14 cellular contexts compared by ENCODE assay signal in the genomic region with DNA sequence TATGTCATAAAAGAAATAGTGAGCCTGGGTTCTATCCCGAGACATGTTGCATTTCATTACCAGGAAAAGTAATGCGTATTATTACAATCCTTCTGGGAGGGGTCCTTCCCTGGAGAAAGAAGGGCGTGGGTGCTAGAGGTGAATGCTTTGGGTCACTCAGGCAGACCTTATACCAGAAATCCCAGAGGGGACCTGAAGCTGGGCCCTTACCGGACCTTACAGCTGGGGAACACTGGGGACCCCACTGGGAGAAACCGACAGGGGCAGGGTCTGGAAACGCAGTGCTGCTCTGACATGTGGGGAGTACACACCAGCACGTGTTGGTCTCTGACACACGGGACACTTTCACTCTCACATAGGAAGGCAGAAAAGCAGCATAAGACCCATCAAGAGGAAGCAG.
A peak's percentile ranks its signal among the peaks of the same experiment; 100 is the strongest.
DNase-seq lines count a peak whose midpoint lies in the region; ATAC-seq and TF ChIP-seq lines count a peak whose summit lies in the region.
"Had no signal": no experiment of that assay in that cellular context is flagged by ENCODE, and none has a peak within 500 bp of the region (broad histone marks: within the 10 kb centered on the region; RNA-seq: fewer than 3 reads in every experiment).

No MANE protein-coding gene starts in this region.

- POLR2A ChIA-PET in Caco-2 (lab: Charles Lee): no interaction called here

- H3K9me3 ChIP-seq in Caco-2 (no peaks in the 10 kb centered on the region), lower lobe of right lung (no peaks in the 10 kb centered on the region), spleen (no peaks in the 10 kb centered on the region)
- H3K9me3 ChIP-seq: HAP-1 had no signal

- H3K27ac ChIP-seq in lower lobe of right lung (peak overlapping the region; percentile 39), spleen (peak overlapping the region in 6 of 8 donors; percentile 45 to 87 (median 64))

- H3K4me3 ChIP-seq in Caco-2 (ENCODE audit: low read depth, low read length) (no peak overlapping the region), lower lobe of right lung (no peak overlapping the region), spleen (no peak overlapping the region)
- H3K4me3 ChIP-seq: HAP-1 had no signal

- H3K27ac Mint-ChIP-seq in Caco-2 (ENCODE audit: unreplicated experiment) (peak overlapping the region; percentile 24), brain (peak overlapping the region in 3 of 5 experiments; percentile 67 to 93 (median 79))
- H3K27ac Mint-ChIP-seq in activated naive CD8-positive, alpha-beta T cell treated with anti-CD3 and anti-CD28 coated beads for 36 hours: no peak overlapping the region

- H3K27me3 Mint-ChIP-seq in Caco-2 (ENCODE audit: insufficient read depth, unreplicated experiment) (no peaks in the 10 kb centered on the region), brain (peaks cover 6% of the 10 kb centered on the region)
- no peaks in the 10 kb centered on the region for H3K27me3 Mint-ChIP-seq in activated naive CD8-positive, alpha-beta T cell treated with anti-CD3 and anti-CD28 coated beads for 36 hours

- 77 to 83% (median 79%) methylated on average over 8 of the region's 8 CpGs for WGBS in spleen, 5 donors

- H3K4me1 ChIP-seq in Caco-2 (no peaks in the 10 kb centered on the region; the same call in 1 of the 2 replicates), lower lobe of right lung (peaks cover 23% of the 10 kb centered on the region), spleen (peaks cover 11 to 69% (median 53%) of the 10 kb centered on the region in 6 donors)
- H3K4me1 ChIP-seq: HAP-1 had no signal

- H3K4me1 Mint-ChIP-seq in Caco-2 (ENCODE audit: low read depth, unreplicated experiment) (peaks cover 12% of the 10 kb centered on the region), brain (peaks cover 68% of the 10 kb centered on the region)
- H3K4me1 Mint-ChIP-seq in activated naive CD8-positive, alpha-beta T cell treated with anti-CD3 and anti-CD28 coated beads for 36 hours: peaks cover 55% of the 10 kb centered on the region

- BruUV-seq in Caco-2 (replicated peaks; lab: Mats Ljungman, UMichigan): no TSS peak

- no peak for ATAC-seq in lower lobe of right lung

- H3K27me3 ChIP-seq in Caco-2 (replicated peaks; ENCODE audit: control insufficient read depth, insufficient read depth, low read length) (no peaks in the 10 kb centered on the region), lower lobe of right lung (ENCODE audit: low read depth) (no peaks in the 10 kb centered on the region), spleen (replicated peaks in 1 of 7) (no peaks in the 10 kb centered on the region)

- H3K36me3 ChIP-seq in Caco-2 (ENCODE audit: control insufficient read depth, insufficient read depth, low read length) (no peaks in the 10 kb centered on the region), lower lobe of right lung (no peaks in the 10 kb centered on the region), spleen (no peaks in the 10 kb centered on the region)
- H3K36me3 ChIP-seq: HAP-1 had no signal

- H3K4me3 Mint-ChIP-seq in Caco-2 (ENCODE audit: unreplicated experiment) (no peak overlapping the region), brain (peak overlapping the region in 1 of 5 experiments; percentile 15)
- no peak overlapping the region for H3K4me3 Mint-ChIP-seq in activated naive CD8-positive, alpha-beta T cell treated with anti-CD3 and anti-CD28 coated beads for 36 hours
- H3K4me3 Mint-ChIP-seq: activated naive CD4-positive, alpha-beta T cell treated with anti-CD3 and anti-CD28 coated beads for 36 hours had no signal

- no peak for DNase-seq in Caco-2
- no peak for DNase-seq in lower lobe of right lung
- DNase-seq in spleen: no peak
- no peak for DNase-seq in effector CD8-positive, alpha-beta T cell (lab: John Stamatoyannopoulos, UW)
- no peak for DNase-seq in activated naive CD8-positive, alpha-beta T cell treated with anti-CD3 and anti-CD28 coated beads for 36 hours
- no peak for DNase-seq in HuH-7.5 (ENCODE audit: low spot score)
- DNase-seq: activated CD4-positive, alpha-beta T cell treated with anti-CD3 and anti-CD28 coated beads for 1 hour; activated CD8-positive, alpha-beta memory T cell treated with anti-CD3 and anti-CD28 coated beads, Interleukin-2, amount 50 U/mL, for 48 hours; activated naive CD4-positive, alpha-beta T cell treated with anti-CD3 and anti-CD28 coated beads for 36 hours; DMS153; Kasumi-1; NCI-H1417 had no signal

- intact Hi-C loops in Caco-2 (cut with micrococcal nuclease; ENCODE audit: unreplicated experiment) (no loop called here), lower lobe of right lung (cut with DNase I) (no loop called here), spleen (cut with DNase I; ENCODE audit: low total_unique reads) (no loop called here)

- no peak for TF ChIP-seq CTCF in Caco-2 (IDR thresholded peaks at IDR 0.05; ENCODE audit: insufficient read depth in 1 of 2, low read depth in 1 of 2, low read length in 1 of 2, severe bottlenecking in 1 of 2, unreplicated experiment in 1 of 2)
- no peak for TF ChIP-seq CTCF in brain (conservative IDR thresholded peaks at IDR 0.05)
- TF ChIP-seq CTCF in lower lobe of right lung (IDR thresholded peaks at IDR 0.05): no peak
- no peak for TF ChIP-seq CTCF in spleen (IDR thresholded peaks at IDR 0.05 in 8 of 11, conservative IDR thresholded peaks at IDR 0.05 in 3 of 11)

- H3K9me3 Mint-ChIP-seq in Caco-2 (ENCODE audit: unreplicated experiment): no peaks in the 10 kb centered on the region
- no peaks in the 10 kb centered on the region for H3K9me3 Mint-ChIP-seq in brain
- H3K9me3 Mint-ChIP-seq in activated naive CD8-positive, alpha-beta T cell treated with anti-CD3 and anti-CD28 coated beads for 36 hours: no peaks in the 10 kb centered on the region
- H3K9me3 Mint-ChIP-seq: activated naive CD4-positive, alpha-beta T cell treated with anti-CD3 and anti-CD28 coated beads for 36 hours had no signal

- TF ChIP-seq POLR2A in spleen (IDR thresholded peaks at IDR 0.05): no peak

- CTCF ChIA-PET in Caco-2 (lab: Charles Lee): no interaction called here

- H3K36me3 Mint-ChIP-seq in Caco-2 (ENCODE audit: insufficient read depth, unreplicated experiment) (peaks cover 26% of the 10 kb centered on the region), brain (no peaks in the 10 kb centered on the region)
- H3K36me3 Mint-ChIP-seq in activated naive CD8-positive, alpha-beta T cell treated with anti-CD3 and anti-CD28 coated beads for 36 hours: peaks cover 12% of the 10 kb centered on the region
